In the genomic region with DNA sequence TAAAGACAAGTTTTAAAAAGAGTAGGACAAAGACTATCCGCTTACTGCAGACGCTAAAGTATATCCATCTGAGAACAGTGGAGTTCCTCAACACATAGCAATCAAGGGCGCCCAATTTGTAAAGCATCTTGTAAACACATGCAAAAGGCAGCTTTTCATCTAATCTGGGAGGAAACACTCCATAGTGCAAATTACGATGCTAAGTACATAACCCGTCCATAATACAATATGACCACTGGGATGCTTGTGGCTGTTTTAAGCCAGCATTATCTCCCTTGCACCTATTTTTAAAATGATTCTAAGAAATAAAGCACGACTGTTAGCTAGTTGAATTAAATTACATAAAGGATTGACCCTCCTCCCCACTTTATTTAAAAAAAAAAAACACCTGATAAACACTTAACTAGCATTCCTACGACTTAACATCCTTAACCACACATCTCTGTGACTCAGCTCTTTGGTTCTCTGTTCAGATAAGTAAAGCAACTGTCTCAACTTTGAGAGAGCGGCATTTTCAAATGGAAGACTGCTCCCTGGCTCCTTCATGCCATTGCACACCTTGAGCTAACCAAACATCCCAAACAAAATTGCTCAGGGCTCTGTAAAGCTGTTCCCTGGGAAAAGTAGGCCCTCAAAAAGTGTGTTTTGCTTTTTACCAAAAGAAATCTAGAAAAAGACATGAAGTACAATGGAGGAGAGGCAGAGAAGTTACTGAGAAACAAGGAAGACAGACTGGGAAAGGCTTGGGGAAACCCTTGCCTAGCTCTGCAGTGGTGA, we compare ENCODE assay signal across 16 cellular contexts. TPM values are rescaled to one million over a fixed set of nuclear protein-coding genes. Genes with fewer than 3 reads are reported as not detected.
DNase-seq lines count a peak whose midpoint lies in the region; ATAC-seq, FAIRE-seq and TF ChIP-seq lines count a peak whose summit lies in the region.
"Had no signal": no experiment of that assay in that cellular context is flagged by ENCODE, and none has a peak within 500 bp of the region (broad histone marks: within the 10 kb centered on the region; RNA-seq: fewer than 3 reads in every experiment).

No MANE protein-coding gene starts in this region.

- no peak overlapping the region for H3K9ac ChIP-seq in HUES48 (ENCODE audit: low read depth, low read length)

- no peak for ATAC-seq in GM18909 (IDR thresholded peaks at IDR 0.05; ENCODE audit: poor library complexity, unreplicated experiment)
- ATAC-seq in GM18870 (IDR thresholded peaks at IDR 0.05; ENCODE audit: unreplicated experiment) = no peak

- TF ChIP-seq POLR2A in GM12891 (IDR thresholded peaks at IDR 0.05; ENCODE audit: low read depth, low read length) = no peak

- H3K9me3 ChIP-seq in HUES48 (ENCODE audit: control insufficient read depth, insufficient read depth, low read length) = no peaks in the 10 kb centered on the region
- H3K9me3 ChIP-seq: transverse colon had no signal

- H3K27ac ChIP-seq in HUES48 (ENCODE audit: low read depth, low read length) = peak overlapping the region; percentile 39
- H3K27ac ChIP-seq: SK-N-MC, transverse colon had no signal

- H3K36me3 ChIP-seq in HUES48 (ENCODE audit: control insufficient read depth, insufficient read depth, low read length) = no peaks in the 10 kb centered on the region
- H3K36me3 ChIP-seq: transverse colon had no signal

- H3K4me3 ChIP-seq in AG09309 (ENCODE audit: control insufficient read depth, low read depth, low read length) (no peak overlapping the region), HUES48 (ENCODE audit: low read depth, low read length) (no peak overlapping the region)
- H3K4me3 ChIP-seq: SK-N-MC, transverse colon had no signal

- H3K27me3 ChIP-seq in HUES48 (ENCODE audit: control insufficient read depth, insufficient read depth, low read length) = no peaks in the 10 kb centered on the region
- H3K27me3 ChIP-seq: transverse colon had no signal

- peaks cover 22% of the 10 kb centered on the region for H3K4me1 ChIP-seq in HUES48 (ENCODE audit: control insufficient read depth, insufficient read depth, low read length)

- peak; percentile 44 for DNase-seq in AG09309 (ENCODE audit: low read depth)
- DNase-seq in astrocyte of the hippocampus (ENCODE audit: low read depth, low spot score) = peak; percentile 78
- DNase-seq in islet precursor cell = peak; percentile 64
- no peak for DNase-seq in G401 (ENCODE audit: low spot score)
- DNase-seq in GM12891 (ENCODE audit: insufficient read length, low spot score) = no peak
- DNase-seq: activated CD4-positive, CD25-positive, alpha-beta regulatory T cell treated with anti-CD3 and anti-CD28 coated beads, Interleukin-2, amount 50 U/mL, for 72 hours; dermis blood vessel endothelial cell; DMS153; Kasumi-1; stimulated activated CD8-positive, alpha-beta memory T cell treated with anti-CD3 and anti-CD28 coated beads, Interleukin-4, amount 100 ng/mL, for 48 hours; transverse colon had no signal

- in situ Hi-C loops in G401 (cut with HindIII; ENCODE audit: low sequenced_read_pairs) = no loop called here

- no peak for TF ChIP-seq CTCF in AG09309 (IDR thresholded peaks at IDR 0.05; ENCODE audit: control insufficient read depth, insufficient read depth, low read depth, low read length, missing control alignments)

- FAIRE-seq in GM12891 (lab: Jason Lieb, UNC) = no peak
- FAIRE-seq: islet of Langerhans had no signal

TF ChIP-seq in GM12891, 5 proteins besides CTCF, POLR2A, EP300 and RAD21:
- no peak for TF ChIP-seq TAF1 (IDR thresholded peaks at IDR 0.05; ENCODE audit: low read depth, low read length)
- TF ChIP-seq POLR2AphosphoS5 (IDR thresholded peaks at IDR 0.05; ENCODE audit: low read depth, low read length) = no peak
- TF ChIP-seq SPI1 (IDR thresholded peaks at IDR 0.05; ENCODE audit: low read depth, low read length) = no peak
- no peak for TF ChIP-seq POU2F2 (IDR thresholded peaks at IDR 0.05; ENCODE audit: low read depth, low read length)
- no peak for TF ChIP-seq PAX5 (IDR thresholded peaks at IDR 0.05; ENCODE audit: insufficient read depth, low read length, severe bottlenecking)

RNA-seq across cellular contexts. Expression of a gene that starts 14.2 kb away (rescaled TPM):
- total RNA-seq in G401 (2014; rRNA removed; shearing (Covaris generic)) = 0.12 and 0.20 TPM in 2 replicates
- polyA plus RNA-seq in GM12891 (2012; ENCODE audit: low read depth, missing spikeins) = 2.4 TPM

Comparison
In these comparisons a context has a peak if more than half of its experiments do, and no peak if none do; other contexts are left out.
1. DNase-seq: peak in AG09309 (single experiment), astrocyte of the hippocampus (single experiment) and islet precursor cell (single experiment); none in G401 (single experiment) and GM12891 (single experiment).